ENCODE assay signal across 9 cellular contexts in genomic region chr1:1430114-1430982, GRCh38. TPM values are rescaled to one million over a fixed set of nuclear protein-coding genes. Genes with fewer than 3 reads are reported as not detected.
A peak's percentile ranks its signal among the peaks of the same experiment; 100 is the strongest.
DNase-seq lines count a peak whose midpoint lies in the region; ATAC-seq and TF ChIP-seq lines count a peak whose summit lies in the region.
"Had no signal": no experiment of that assay in that cellular context is flagged by ENCODE, and none has a peak within 500 bp of the region (broad histone marks: within the 10 kb centered on the region; RNA-seq: fewer than 3 reads in every experiment).

No MANE protein-coding gene starts in this region.

- H3K9me3 ChIP-seq in HUES64 (ENCODE audit: insufficient read depth, low read depth, low read length), result no peaks in the 10 kb centered on the region
- H3K9me3 ChIP-seq in testis, result no peaks in the 10 kb centered on the region
- no peaks in the 10 kb centered on the region for H3K9me3 ChIP-seq in Karpas-422 (ENCODE audit: low read length)

- peak; percentile 61 for DNase-seq in cerebellum (ENCODE audit: low spot score)
- DNase-seq in left kidney (ENCODE audit: low read depth, low spot score), result peak; percentile 83
- DNase-seq in testis, result peak; percentile 91
- DNase-seq in Karpas-422, result no peak
- DNase-seq in GOT3 (lab: John Stamatoyannopoulos, UW), result no peak

- H3K4me2 ChIP-seq in Karpas-422 (ENCODE audit: low read depth, low read length, poor library complexity, severe bottlenecking), result no peak overlapping the region

- H3K9ac ChIP-seq in HUES64 (ENCODE audit: low read depth, low read length) (peak overlapping the region; percentile 32; the same call in 1 of the 2 replicates), Karpas-422 (ENCODE audit: low read length) (no peak overlapping the region)

- TF ChIP-seq POLR2A in testis (IDR thresholded peaks at IDR 0.05), result no peak

- peak in 2 of 3 experiments; percentile 30 to 48 for TF ChIP-seq CTCF in testis (IDR thresholded peaks at IDR 0.05)

- H3K4me1 ChIP-seq in HUES64 (ENCODE audit: insufficient read depth, low read length) (peaks cover 53% of the 10 kb centered on the region), testis (peaks cover 64% of the 10 kb centered on the region), Karpas-422 (ENCODE audit: low read length) (no peaks in the 10 kb centered on the region)

- no peak overlapping the region for H2AFZ ChIP-seq in Karpas-422 (ENCODE audit: low read length)

- H3K9me3 Mint-ChIP-seq in stimulated activated memory B cell treated with anti-CD40 and anti-IgM and Interleukin-4, amounts not matched to agents 10 μg/mL and 1 μg/mL and 100 μg/mL, for 72 hours, result no peaks in the 10 kb centered on the region

- no peaks in the 10 kb centered on the region for H3K36me3 Mint-ChIP-seq in stimulated activated memory B cell treated with anti-CD40 and anti-IgM and Interleukin-4, amounts not matched to agents 10 μg/mL and 1 μg/mL and 100 μg/mL, for 72 hours

- WGBS in HUES64, result 33% methylated on average over 35 of the region's 35 CpGs
- WGBS in testis, 2 donors, result 26 to 44% methylated on average over 6 to 34 of the region's 35 CpGs

- H3K4me1 Mint-ChIP-seq in stimulated activated memory B cell treated with anti-CD40 and anti-IgM and Interleukin-4, amounts not matched to agents 10 μg/mL and 1 μg/mL and 100 μg/mL, for 72 hours, result peaks cover 19% of the 10 kb centered on the region

- H3K27ac ChIP-seq in HUES64 (ENCODE audit: low read depth, low read length), result peak overlapping the region; percentile 73; the same call in 1 of the 2 replicates
- peak overlapping the region; percentile 88 to 89 for H3K27ac ChIP-seq in testis
- no peak overlapping the region for H3K27ac ChIP-seq in Karpas-422 (ENCODE audit: low read length)

- intact Hi-C loops in testis (cut with DNase I; ENCODE audit: low total_unique reads), result no loop called here

- no peak for ATAC-seq in HG03196 (IDR thresholded peaks at IDR 0.05; ENCODE audit: unreplicated experiment)
- ATAC-seq in stimulated activated memory B cell treated with anti-CD40 and anti-IgM and Interleukin-4, amounts not matched to agents 10 μg/mL and 1 μg/mL and 100 μg/mL, for 72 hours, result no peak

- H3K27me3 Mint-ChIP-seq in stimulated activated memory B cell treated with anti-CD40 and anti-IgM and Interleukin-4, amounts not matched to agents 10 μg/mL and 1 μg/mL and 100 μg/mL, for 72 hours, result peaks cover 89% of the 10 kb centered on the region

- H3K79me2 ChIP-seq in Karpas-422 (ENCODE audit: low read length), result no peaks in the 10 kb centered on the region

- H4K20me1 ChIP-seq in Karpas-422 (ENCODE audit: insufficient read depth, low read depth, low read length), result no peaks in the 10 kb centered on the region

- no peak overlapping the region for H3K4me3 Mint-ChIP-seq in stimulated activated memory B cell treated with anti-CD40 and anti-IgM and Interleukin-4, amounts not matched to agents 10 μg/mL and 1 μg/mL and 100 μg/mL, for 72 hours

- H3K36me3 ChIP-seq in HUES64 (ENCODE audit: insufficient read depth, low read length) (no peaks in the 10 kb centered on the region), testis (ENCODE audit: low read depth, missing control alignments) (no peaks in the 10 kb centered on the region), Karpas-422 (ENCODE audit: insufficient read depth, low read length) (no peaks in the 10 kb centered on the region)

- H3K27ac Mint-ChIP-seq in stimulated activated memory B cell treated with anti-CD40 and anti-IgM and Interleukin-4, amounts not matched to agents 10 μg/mL and 1 μg/mL and 100 μg/mL, for 72 hours, result no peak overlapping the region

- H3K27me3 ChIP-seq in HUES64 (ENCODE audit: insufficient read depth, low read length), result no peaks in the 10 kb centered on the region
- H3K27me3 ChIP-seq in testis, result no peaks in the 10 kb centered on the region
- H3K27me3 ChIP-seq in Karpas-422 (ENCODE audit: low read length), result no peaks in the 10 kb centered on the region

- no peaks in the 10 kb centered on the region for H3K9me2 ChIP-seq in Karpas-422 (replicated peaks; ENCODE audit: insufficient read depth, low read length)

- no peak overlapping the region for H3K4me3 ChIP-seq in HUES64 (ENCODE audit: low read length)
- no peak overlapping the region for H3K4me3 ChIP-seq in testis
- no peak overlapping the region for H3K4me3 ChIP-seq in Karpas-422 (ENCODE audit: low read length)

RNA-seq across cellular contexts. Expression of gene VWA1, which starts 5.1 kb away (rescaled TPM):
- 14.6 TPM for polyA plus RNA-seq in HUES64 (2013, experiment 1 of 2)
- polyA plus RNA-seq in HUES64 (2013, experiment 2 of 2), result 10.6 TPM
- 7.8 TPM for total RNA-seq in cerebellum
- total RNA-seq in testis, result 10 to 100 TPM; 64.0 to 90.6 TPM
- 46.6 TPM for polyA plus RNA-seq in testis (ENCODE audit: insufficient read depth, low read depth, low replicate concordance)
- total RNA-seq in Karpas-422 (2014; rRNA removed; shearing (Covaris generic); ENCODE audit: low replicate concordance), result not detected in 2 replicates

RNA-seq across cellular contexts. Expression of gene ANKRD65, which starts 9.3 kb away (rescaled TPM):
- polyA plus RNA-seq in HUES64 (2013, experiment 1 of 2), result 0.95 TPM
- polyA plus RNA-seq in HUES64 (2013, experiment 2 of 2), result 1.2 TPM
- total RNA-seq in cerebellum, result 1.1 TPM
- 10 to 100 TPM; 10.4 to 14.7 TPM for total RNA-seq in testis
- 10.0 TPM for polyA plus RNA-seq in testis (ENCODE audit: insufficient read depth, low read depth, low replicate concordance)
- not detected in 2 replicates for total RNA-seq in Karpas-422 (2014; rRNA removed; shearing (Covaris generic); ENCODE audit: low replicate concordance)
- total RNA-seq: mononuclear cell had no signal

RNA-seq across cellular contexts. Expression of gene ATAD3C, which starts 19.1 kb away (rescaled TPM):
- polyA plus RNA-seq in HUES64 (2013, experiment 1 of 2), result 0.35 TPM
- polyA plus RNA-seq in HUES64 (2013, experiment 2 of 2), result 0.63 TPM
- total RNA-seq in cerebellum (not detected), testis (1 to 10 TPM; 1.3 to 3.0 TPM)
- polyA plus RNA-seq in testis (ENCODE audit: insufficient read depth, low read depth, low replicate concordance), result 1.5 TPM
- 0.51 TPM in 1 of 2 replicates, not detected in the other for total RNA-seq in Karpas-422 (2014; rRNA removed; shearing (Covaris generic); ENCODE audit: low replicate concordance)

RNA-seq across cellular contexts. Expression of gene MRPL20, which starts 23.3 kb away (rescaled TPM):
- 147 TPM for polyA plus RNA-seq in HUES64 (2013, experiment 1 of 2)
- 128 TPM for polyA plus RNA-seq in HUES64 (2013, experiment 2 of 2)
- total RNA-seq in cerebellum (31.9 TPM), testis (100 to 1,000 TPM; 104 to 123 TPM)
- 110 TPM for polyA plus RNA-seq in testis (ENCODE audit: insufficient read depth, low read depth, low replicate concordance)
- total RNA-seq in Karpas-422 (2014; rRNA removed; shearing (Covaris generic); ENCODE audit: low replicate concordance), result 136 and 151 TPM in 2 replicates

RNA-seq across cellular contexts. Expression of gene CCNL2, which starts 31.2 kb away (rescaled TPM):
- 90.6 TPM for polyA plus RNA-seq in HUES64 (2013, experiment 1 of 2)
- 82.9 TPM for polyA plus RNA-seq in HUES64 (2013, experiment 2 of 2)
- total RNA-seq in cerebellum, result 197 TPM
- total RNA-seq in testis, result 100 to 1,000 TPM; 204 to 209 TPM
- 90.9 TPM for polyA plus RNA-seq in testis (ENCODE audit: insufficient read depth, low read depth, low replicate concordance)
- 97.9 and 152 TPM in 2 replicates for total RNA-seq in Karpas-422 (2014; rRNA removed; shearing (Covaris generic); ENCODE audit: low replicate concordance)

Comparison
In these comparisons a context has a peak if more than half of its experiments do, and no peak if none do; other contexts are left out.
1. DNase-seq: peak in cerebellum (single experiment), left kidney (single experiment) and testis (single experiment); none in Karpas-422 (single experiment) and GOT3 (single experiment).